ENCODE assay signal across 15 cellular contexts in genomic region chr2:10129490-10129889, GRCh38.
"Had no signal": no experiment of that assay in that cellular context is flagged by ENCODE, and none has a peak within 500 bp of the region (broad histone marks: within the 10 kb centered on the region; RNA-seq: fewer than 3 reads in every experiment).

No MANE protein-coding gene starts in this region.

- H3K4me2 ChIP-seq: hepatocyte, neural progenitor cell had no signal

- H3K27ac Mint-ChIP-seq: neural progenitor cell; stimulated activated naive CD8-positive, alpha-beta T cell treated with anti-CD3 and anti-CD28 coated beads, Interleukin-15, amount 100 ng/mL, for 72 hours had no signal

- H3K36me3 ChIP-seq: breast epithelium, upper lobe of right lung had no signal

- H3K27me3 Mint-ChIP-seq: stimulated activated naive CD8-positive, alpha-beta T cell treated with anti-CD3 and anti-CD28 coated beads, Interleukin-15, amount 100 ng/mL, for 72 hours had no signal

- H3K27me3 ChIP-seq: breast epithelium, hepatocyte, neural progenitor cell, testis, upper lobe of right lung had no signal

- DNase-seq: activated CD4-positive, CD25-positive, alpha-beta regulatory T cell treated with anti-CD3 and anti-CD28 coated beads, Interleukin-2, amount 50 U/mL, for 72 hours; activated effector memory CD4-positive, alpha-beta T cell treated with Interleukin-2 at 50 U/mL for 16 hours; activated T-cell treated with anti-CD3 and anti-CD28 coated beads, Interleukin-2, amount 50 U/mL, for 1 hour; aorta; dermis blood vessel endothelial cell; erythroblast; stimulated activated CD4-positive, alpha-beta T cell treated with anti-CD3 and anti-CD28 coated beads, Interleukin-4, amount 100 ng/mL, for 4 hours; stimulated activated naive CD8-positive, alpha-beta T cell treated with anti-CD3 and anti-CD28 coated beads, Interleukin-15, amount 100 ng/mL, for 72 hours; T-helper 9 cell; testis; upper lobe of right lung had no signal

- H3K4me1 ChIP-seq: breast epithelium, parathyroid adenoma, testis had no signal

- ATAC-seq: stimulated activated naive CD8-positive, alpha-beta T cell treated with anti-CD3 and anti-CD28 coated beads, Interleukin-15, amount 100 ng/mL, for 72 hours; upper lobe of right lung had no signal

- H3K9me3 Mint-ChIP-seq: neural progenitor cell; stimulated activated naive CD8-positive, alpha-beta T cell treated with anti-CD3 and anti-CD28 coated beads, Interleukin-15, amount 100 ng/mL, for 72 hours had no signal

- H2AFZ ChIP-seq: hepatocyte, neural progenitor cell, parathyroid adenoma had no signal

- H3K4me3 Mint-ChIP-seq: neural progenitor cell; stimulated activated naive CD8-positive, alpha-beta T cell treated with anti-CD3 and anti-CD28 coated beads, Interleukin-15, amount 100 ng/mL, for 72 hours had no signal

- H3K9me3 ChIP-seq: breast epithelium, testis, upper lobe of right lung had no signal

- H3K27ac ChIP-seq: breast epithelium, hepatocyte, neural progenitor cell, parathyroid adenoma, testis, upper lobe of right lung had no signal

- H3K79me2 ChIP-seq: parathyroid adenoma had no signal

- H3K4me3 ChIP-seq: breast epithelium, hepatocyte, neural progenitor cell, testis, upper lobe of right lung had no signal
